ENCODE assay signal across 10 cellular contexts in the genomic region with DNA sequence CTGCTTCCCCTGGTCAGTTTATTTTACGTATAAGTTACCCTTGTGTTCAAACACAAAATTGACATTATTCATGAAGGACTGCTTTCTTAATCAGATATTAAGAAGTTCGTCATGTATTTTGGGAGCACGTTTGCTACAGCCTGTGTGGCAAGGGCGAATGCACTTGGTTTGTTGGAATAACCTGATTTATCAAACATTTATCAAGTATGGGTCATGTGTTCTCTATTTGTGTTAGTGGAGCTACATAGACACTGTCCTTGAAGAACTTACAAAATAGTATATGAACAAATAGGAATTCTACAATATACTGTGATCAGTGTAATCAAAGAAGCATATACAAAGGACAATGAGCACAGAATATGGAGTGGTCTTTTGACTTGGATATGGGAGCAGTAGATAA.
"Had no signal": no experiment of that assay in that cellular context is flagged by ENCODE, and none has a peak within 500 bp of the region (broad histone marks: within the 10 kb centered on the region; RNA-seq: fewer than 3 reads in every experiment).

No MANE protein-coding gene starts in this region.

- H3K9me3 ChIP-seq: HAP-1 had no signal

- ATAC-seq: HCT116 had no signal

- H3K4me3 ChIP-seq: GM23248, HAP-1 had no signal

- H3K27me3 Mint-ChIP-seq: IgD-negative memory B cell had no signal

- H3K4me3 Mint-ChIP-seq: HFFc6, IgD-negative memory B cell had no signal

- H3K27ac Mint-ChIP-seq: HFFc6 had no signal

- H3K27ac ChIP-seq: GM23248, KMS-11 had no signal

- H3K4me1 ChIP-seq: HAP-1 had no signal

- DNase-seq: GM23248, GOT3, H7, HFFc6, Karpas-422, KBM-7 had no signal
